In the genomic region with DNA sequence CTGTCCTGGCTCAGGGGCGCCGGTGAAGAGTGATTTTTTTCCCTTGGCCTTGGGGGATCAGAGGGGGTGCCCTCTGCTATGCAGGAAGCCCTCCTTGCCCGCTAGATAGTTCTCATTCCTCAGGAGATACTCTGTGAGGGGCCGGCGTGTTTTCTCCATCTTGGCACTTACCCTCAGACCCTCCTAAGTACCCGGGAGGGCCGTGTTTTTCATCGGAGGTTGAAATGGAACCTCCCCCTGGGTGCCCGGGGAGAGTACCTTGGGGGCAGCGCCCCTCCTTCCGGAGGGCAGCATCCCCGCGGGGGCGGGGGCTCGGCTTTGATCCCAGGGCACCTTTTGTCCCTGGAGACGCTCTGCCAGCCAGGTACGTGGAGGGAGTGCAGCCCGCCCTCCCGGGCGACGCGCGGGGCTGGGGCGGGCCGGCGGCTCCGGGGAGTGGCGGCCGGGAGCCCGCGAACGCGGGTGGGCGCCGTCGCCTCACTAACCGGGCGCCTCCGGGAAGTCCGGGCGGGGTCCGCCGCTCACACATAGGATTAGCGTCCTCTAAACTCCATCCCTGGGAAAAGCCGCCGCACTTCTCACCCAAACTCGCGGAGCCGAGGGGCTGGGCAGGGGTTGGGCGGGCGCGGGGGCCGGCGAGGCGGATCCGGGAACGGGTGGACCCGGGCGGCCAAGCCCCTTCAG, we compare ENCODE assay signal across 8 cellular contexts. TPM values are rescaled to one million over a fixed set of nuclear protein-coding genes. Genes with fewer than 3 reads are reported as not detected.
DNase-seq lines count a peak whose midpoint lies in the region; ATAC-seq and TF ChIP-seq lines count a peak whose summit lies in the region.
"Not testable (repeated sequence)": the region's sequence is repeated elsewhere in the genome, so short reads cannot be mapped to it uniquely, and the experiment has no call there.

No MANE protein-coding gene starts in this region.

- not testable (repeated sequence) for H3K9me3 ChIP-seq in neural progenitor cell (ENCODE audit: low read depth); stomach smooth muscle (ENCODE audit: control insufficient read depth in 2 of 2, low read length in 2 of 2)

- H3K4me3 Mint-ChIP-seq in GM23338 (peak overlapping the region; percentile 67), neural progenitor cell (peak overlapping the region; percentile 90)

- H3K27me3 ChIP-seq in GM06990 (replicated peaks; ENCODE audit: control insufficient read depth, insufficient read depth, low read length); GM23338 (ENCODE audit: insufficient read depth); neural progenitor cell; stomach smooth muscle (ENCODE audit: control insufficient read depth in 1 of 2, insufficient read depth in 2 of 2, low read length in 2 of 2): not testable (repeated sequence)

- not testable (repeated sequence) for H3K9me2 ChIP-seq in GM23338 (ENCODE audit: insufficient read depth)

- H3F3A ChIP-seq in GM23338 (replicated peaks; ENCODE audit: low read depth): not testable (repeated sequence)
- H3F3A ChIP-seq in neural progenitor cell (ENCODE audit: low read depth): peaks cover 23% of the 10 kb centered on the region

- H3K36me3 Mint-ChIP-seq in GM23338 (ENCODE audit: low read depth) (peaks cover 34% of the 10 kb centered on the region), neural progenitor cell (peaks cover 17% of the 10 kb centered on the region)

- not testable (repeated sequence) for H4K20me1 ChIP-seq in GM23338 (replicated peaks; ENCODE audit: insufficient read depth)
- H4K20me1 ChIP-seq in neural progenitor cell (ENCODE audit: low read depth): peaks cover 17% of the 10 kb centered on the region

- H3K27me3 Mint-ChIP-seq in GM23338 (ENCODE audit: insufficient read depth, low read depth, poor library complexity): peaks cover 15% of the 10 kb centered on the region
- not testable (repeated sequence) for H3K27me3 Mint-ChIP-seq in neural progenitor cell (ENCODE audit: insufficient read depth, low read depth)

- TF ChIP-seq CTCF in GM06990 (IDR thresholded peaks at IDR 0.05; ENCODE audit: insufficient read depth, low read length, poor library complexity, severe bottlenecking); GM23338 (conservative IDR thresholded peaks at IDR 0.05; ENCODE audit: low read depth in 2 of 2); neural progenitor cell (IDR thresholded peaks at IDR 0.05): not testable (repeated sequence)

- peaks cover 17% of the 10 kb centered on the region for H3K4me1 Mint-ChIP-seq in GM23338
- peaks cover 25% of the 10 kb centered on the region for H3K4me1 Mint-ChIP-seq in neural progenitor cell

- H3K4me3 ChIP-seq in GM06990 (replicated peaks; ENCODE audit: low read depth, low read length) (peak overlapping the region; percentile 70), GM23338 (peak overlapping the region; percentile 62), neural progenitor cell (peak overlapping the region; percentile 90), stomach smooth muscle (ENCODE audit: low read length in 2 of 2) (peak overlapping the region; percentile 17 to 72)

- H3K36me3 ChIP-seq in GM06990 (ENCODE audit: control insufficient read depth, insufficient read depth, low read length); GM23338 (ENCODE audit: insufficient read depth); neural progenitor cell; stomach smooth muscle (ENCODE audit: control insufficient read depth in 2 of 2, insufficient read depth in 2 of 2, low read length in 2 of 2): not testable (repeated sequence)

- H3K27ac ChIP-seq in GM23338 (ENCODE audit: low read depth): not testable (repeated sequence)
- H3K27ac ChIP-seq in angular gyrus (ENCODE audit: low read depth, low read length): peak overlapping the region; percentile 35
- peak overlapping the region; percentile 63 for H3K27ac ChIP-seq in neural progenitor cell
- H3K27ac ChIP-seq in stomach smooth muscle (ENCODE audit: low read length): peak overlapping the region; percentile 53

- peaks cover 46% of the 10 kb centered on the region for H3K79me2 ChIP-seq in GM23338 (replicated peaks; ENCODE audit: insufficient read depth)
- H3K79me2 ChIP-seq in neural progenitor cell (ENCODE audit: low read depth): peaks cover 61% of the 10 kb centered on the region

- peak overlapping the region; percentile 85 for H3K4me2 ChIP-seq in GM23338
- H3K4me2 ChIP-seq in neural progenitor cell: peak overlapping the region; percentile 83

- peak; percentile 40 for DNase-seq in GM06990 (ENCODE audit: extremely low read depth, insufficient read length)
- peak; percentile 48 for DNase-seq in GM23338 (ENCODE audit: low spot score)
- DNase-seq in HuH-7 (ENCODE audit: low spot score): peak; percentile 17
- peak; percentile 28 for DNase-seq in T-helper 9 cell
- DNase-seq in cardiac septum (ENCODE audit: low spot score): peak; percentile 77
- DNase-seq in neural progenitor cell (ENCODE audit: low spot score): not testable (repeated sequence)

- not testable (repeated sequence) for H3K27ac Mint-ChIP-seq in GM23338
- H3K27ac Mint-ChIP-seq in neural progenitor cell: peak overlapping the region; percentile 88

- H3K9me3 Mint-ChIP-seq in GM23338, neural progenitor cell: not testable (repeated sequence)

- peak; percentile 12 for ATAC-seq in GM23338

- H2AFZ ChIP-seq in GM23338; neural progenitor cell (replicated peaks): not testable (repeated sequence)

- peak overlapping the region; percentile 74 for H3K9ac ChIP-seq in neural progenitor cell
- H3K9ac ChIP-seq in stomach smooth muscle (ENCODE audit: low read length in 2 of 2): peak overlapping the region; percentile 55 to 67

- intact Hi-C loops in cardiac septum (cut with DNase I): not testable (repeated sequence)

- H3K4me1 ChIP-seq in GM23338 (ENCODE audit: insufficient read depth): peaks cover 13% of the 10 kb centered on the region
- H3K4me1 ChIP-seq in neural progenitor cell: peaks cover 13% of the 10 kb centered on the region
- peaks cover 10% of the 10 kb centered on the region for H3K4me1 ChIP-seq in stomach smooth muscle (ENCODE audit: control insufficient read depth, insufficient read depth, low read length)

RNA-seq across cellular contexts. Expression of a gene that starts 0.8 kb away (rescaled TPM):
- 41.7 and 56.1 TPM in 2 replicates for total RNA-seq in GM23338 (2014; rRNA removed; shearing (Covaris generic))
- 17.3 and 19.6 TPM in 2 replicates for polyA plus RNA-seq in GM23338 (2016; fragmentation: Nextera tagmentation; extraction: Ambion mirVana)
- total RNA-seq in cardiac septum: 30.7 TPM
- 68.6 and 89.9 TPM in 2 replicates for total RNA-seq in neural progenitor cell (ENCODE audit: low replicate concordance)

RNA-seq across cellular contexts. Expression of a gene that starts 54.2 kb away (rescaled TPM):
- 42.3 and 44.3 TPM in 2 replicates for total RNA-seq in GM23338 (2014; rRNA removed; shearing (Covaris generic))
- polyA plus RNA-seq in GM23338 (2016; fragmentation: Nextera tagmentation; extraction: Ambion mirVana): 22.9 and 23.9 TPM in 2 replicates
- 17.1 TPM for total RNA-seq in cardiac septum
- 35.6 and 35.7 TPM in 2 replicates for total RNA-seq in neural progenitor cell (ENCODE audit: low replicate concordance)
